13 cellular contexts compared by ENCODE assay signal in genomic region chr19:35107541-35107939, GRCh38. TPM values are rescaled to one million over a fixed set of nuclear protein-coding genes. Genes with fewer than 3 reads are reported as not detected.
DNase-seq lines count a peak whose midpoint lies in the region; ATAC-seq and TF ChIP-seq lines count a peak whose summit lies in the region.
"Had no signal": no experiment of that assay in that cellular context is flagged by ENCODE, and none has a peak within 500 bp of the region (broad histone marks: within the 10 kb centered on the region; RNA-seq: fewer than 3 reads in every experiment).

No MANE protein-coding gene starts in this region.

- H3K4me1 ChIP-seq in vagina: no peaks in the 10 kb centered on the region
- H3K4me1 ChIP-seq: spleen had no signal

- no peaks in the 10 kb centered on the region for H3K27me3 ChIP-seq in vagina

- DNase-seq in stimulated activated CD4-positive, alpha-beta T cell treated with anti-CD3 and anti-CD28 coated beads, Interleukin-15, amount 100 ng/mL, for 24 hours: peak; percentile 33
- DNase-seq in stimulated activated CD4-positive, alpha-beta T cell treated with anti-CD3 and anti-CD28 coated beads, Interleukin-4, amount 100 ng/mL, for 1 hour: no peak
- DNase-seq in dermis blood vessel endothelial cell (peak; percentile 26), lung microvascular endothelial cell (ENCODE audit: low read depth in 2 of 2) (peak; percentile 22 to 34), vagina (ENCODE audit: extremely low spot score in 2 of 2) (no peak), GM19240 (ENCODE audit: insufficient read length, low spot score) (no peak)
- DNase-seq in stimulated activated naive CD4-positive, alpha-beta T cell treated with Interleukin-2 at 50 U/mL for 16 hours (lab: John Stamatoyannopoulos, UW): no peak
- DNase-seq: cerebellar nuclear complex, HFFc6, spleen, trophoblast cell had no signal

- intact Hi-C loops in vagina (cut with DNase I): no loop called here

- TF ChIP-seq CTCF in vagina (IDR thresholded peaks at IDR 0.05): no peak

- H3K27ac ChIP-seq in vagina: peak overlapping the region; percentile 35
- H3K27ac ChIP-seq: spleen had no signal

- no peak for TF ChIP-seq POLR2A in vagina (IDR thresholded peaks at IDR 0.05)

- no peak overlapping the region for H3K4me3 ChIP-seq in vagina
- H3K4me3 ChIP-seq: spleen had no signal

- no peak for ATAC-seq in HG03039 (IDR thresholded peaks at IDR 0.05; ENCODE audit: unreplicated experiment)
- ATAC-seq: activated CD4-positive, CD25-positive, alpha-beta regulatory T cell treated with anti-CD3 and anti-CD28 coated beads, Interleukin-2, amount 50 U/mL, for 24 hours had no signal

- no peaks in the 10 kb centered on the region for H3K36me3 ChIP-seq in vagina
- H3K36me3 ChIP-seq: spleen had no signal

- H3K9me3 ChIP-seq in vagina: no peaks in the 10 kb centered on the region
- H3K9me3 ChIP-seq: spleen had no signal

RNA-seq across cellular contexts. Expression of gene FXYD3, which starts 8.1 kb away (rescaled TPM):
- total RNA-seq in dermis blood vessel endothelial cell (0.68 TPM in 1 of 2 replicates, not detected in the other), lung microvascular endothelial cell (not detected in 2 replicates), vagina (788 TPM)
- total RNA-seq: HFFc6, spleen had no signal

RNA-seq across cellular contexts. Expression of gene LGI4, which starts 27.3 kb away (rescaled TPM):
- total RNA-seq in dermis blood vessel endothelial cell: 0.34 TPM in 1 of 2 replicates, not detected in the other
- total RNA-seq in lung microvascular endothelial cell: not detected in 2 replicates
- total RNA-seq in vagina: 32.9 TPM

RNA-seq across cellular contexts. Expression of gene FXYD1, which starts 31.1 kb away (rescaled TPM):
- not detected in 2 replicates for total RNA-seq in dermis blood vessel endothelial cell
- total RNA-seq in lung microvascular endothelial cell: not detected in 2 replicates
- total RNA-seq in vagina: 135 TPM

RNA-seq across cellular contexts. Expression of gene FXYD7, which starts 35.5 kb away (rescaled TPM):
- not detected in 2 replicates for total RNA-seq in dermis blood vessel endothelial cell
- total RNA-seq in lung microvascular endothelial cell: not detected in 2 replicates
- 3.4 TPM for total RNA-seq in vagina

RNA-seq across cellular contexts. Expression of gene FXYD5, which starts 47.0 kb away (rescaled TPM):
- total RNA-seq in dermis blood vessel endothelial cell: 17.2 and 19.3 TPM in 2 replicates
- 14.2 and 17.9 TPM in 2 replicates for total RNA-seq in lung microvascular endothelial cell
- total RNA-seq in vagina: 144 TPM

Comparison
In these comparisons a context has a peak if more than half of its experiments do, and no peak if none do; other contexts are left out.
1. DNase-seq: peak in stimulated activated CD4-positive, alpha-beta T cell treated with anti-CD3 and anti-CD28 coated beads, Interleukin-15, amount 100 ng/mL, for 24 hours (single experiment), dermis blood vessel endothelial cell (single experiment) and lung microvascular endothelial cell (2 of 2); none in stimulated activated CD4-positive, alpha-beta T cell treated with anti-CD3 and anti-CD28 coated beads, Interleukin-4, amount 100 ng/mL, for 1 hour (single experiment), vagina (0 of 2), GM19240 (single experiment) and stimulated activated naive CD4-positive, alpha-beta T cell treated with Interleukin-2 at 50 U/mL for 16 hours (single experiment).
2. RNA of gene FXYD3, which starts 8.1 kb away (total RNA-seq): 788 TPM in vagina (single experiment); 0.68 TPM in dermis blood vessel endothelial cell and not detected in lung microvascular endothelial cell; every median in the first group is over 100 times any median in the second.
3. RNA of gene LGI4, which starts 27.3 kb away (total RNA-seq): 32.9 TPM in vagina (single experiment); 0.34 TPM in dermis blood vessel endothelial cell and not detected in lung microvascular endothelial cell; every median in the first group is over 10 times any median in the second.
4. RNA of gene FXYD1, which starts 31.1 kb away (total RNA-seq): 135 TPM in vagina (single experiment); not detected in dermis blood vessel endothelial cell and not detected in lung microvascular endothelial cell; every median in the first group is over 100 times any median in the second.